23 cellular contexts compared by ENCODE assay signal in genomic region chr3:70583682-70584081, GRCh38.
A peak's percentile ranks its signal among the peaks of the same experiment; 100 is the strongest.
DNase-seq lines count a peak whose midpoint lies in the region; ATAC-seq, FAIRE-seq and TF ChIP-seq lines count a peak whose summit lies in the region.
"Had no signal": no experiment of that assay in that cellular context is flagged by ENCODE, and none has a peak within 500 bp of the region (broad histone marks: within the 10 kb centered on the region; RNA-seq: fewer than 3 reads in every experiment).

No MANE protein-coding gene starts in this region.

- no peak overlapping the region for H3K4me3 ChIP-seq in HepG2 (replicated peaks in 1 of 3; ENCODE audit: insufficient read depth in 1 of 3, low read depth in 2 of 3, low read length in 3 of 3)
- H3K4me3 ChIP-seq in right lobe of liver: no peak overlapping the region
- H3K4me3 ChIP-seq in neuron (ENCODE audit: low read length): no peak overlapping the region

- in situ Hi-C loops in HepG2 (cut with HindIII; ENCODE audit: extremely low pct_ligation_motif_present, low pct_unique_long_range_greater_than_20kb): no loop called here

- no peak overlapping the region for H3K27ac Mint-ChIP-seq in WTC11
- H3K27ac Mint-ChIP-seq: CD4-positive, alpha-beta T cell; HFFc6 had no signal

- BruUV-seq in HepG2 (replicated peaks; lab: Mats Ljungman, UMichigan): no TSS peak

- WGBS in HepG2 (ENCODE audit: low lambda C conversion rate): 3% methylated on average over 4 of the region's 4 CpGs
- 66% methylated on average over 4 of the region's 4 CpGs for WGBS in right lobe of liver (ENCODE audit: insufficient coverage, low coverage, low lambda C conversion rate, missing lambda C conversion rate)

- H3K27me3 ChIP-seq in HepG2 (ENCODE audit: control insufficient read depth in 1 of 2, insufficient read depth in 2 of 2, low read length in 2 of 2): no peaks in the 10 kb centered on the region; a peak in 1 of 5 replicates
- H3K27me3 ChIP-seq in right lobe of liver: no peaks in the 10 kb centered on the region
- H3K27me3 ChIP-seq in neuron (ENCODE audit: insufficient read depth, low read length): no peaks in the 10 kb centered on the region

- H4K20me1 ChIP-seq in HepG2 (ENCODE audit: insufficient read depth, low read length): no peaks in the 10 kb centered on the region

- no peak for TF ChIP-seq RAD21 in HepG2 (CRISPR knock-in tag; IDR thresholded peaks at IDR 0.05)

- no peaks in the 10 kb centered on the region for H3K36me3 Mint-ChIP-seq in WTC11

- H3K27ac ChIP-seq in HepG2 (ENCODE audit: extremely low read length, insufficient read depth, low read length) (no peak overlapping the region), right lobe of liver (no peak overlapping the region), substantia nigra (ENCODE audit: low read depth, low read length, poor library complexity, severe bottlenecking) (no peak overlapping the region)
- H3K27ac ChIP-seq: C4-2B, HL-60 had no signal

- H2AFZ ChIP-seq in HepG2 (ENCODE audit: low read length) (no peak overlapping the region), neuron (ENCODE audit: low read depth, low read length) (peak overlapping the region; percentile 54)

- DNase-seq in HepG2 (ENCODE audit: low spot score) (no peak), right lobe of liver (no peak), WTC11 (ENCODE audit: low spot score) (no peak), AG20443 (ENCODE audit: low spot score) (no peak), substantia nigra (lab: John Stamatoyannopoulos, UW) (no peak)
- DNase-seq in stimulated activated CD4-positive, alpha-beta T cell treated with anti-CD3 and anti-CD28 coated beads, Interleukin-1b, Interleukin-23, amount 100 ng/mL, for 48 hours: no peak
- DNase-seq: ACHN; AML-193; Caco-2; CD4-positive, alpha-beta T cell; GDM1; GOT3; H7; HFFc6; IMR-90 had no signal

- no peak for TF ChIP-seq EP300 in HepG2 (IDR thresholded peaks at IDR 0.05; ENCODE audit: low read depth in 2 of 2, low read length in 2 of 2)
- TF ChIP-seq EP300 in HepG2 (CRISPR knock-in tag; IDR thresholded peaks at IDR 0.05; ENCODE audit: borderline replicate concordance): no peak

- POLR2A ChIA-PET in HepG2 (lab: Yijun Ruan, JAX) (no interaction called here), WTC11 (lab: Charles Lee) (no interaction called here)

- TF ChIP-seq POLR2A in HepG2 (IDR thresholded peaks at IDR 0.05; ENCODE audit: insufficient read depth in 1 of 2, low read depth in 2 of 2, low read length in 2 of 2): no peak
- TF ChIP-seq POLR2A in right lobe of liver (IDR thresholded peaks at IDR 0.05): no peak

- FAIRE-seq in HepG2 (lab: Jason Lieb, UNC): no peak
- FAIRE-seq: A204.1, D721Med, GM12892, GM18507 had no signal

- no peaks in the 10 kb centered on the region for H3K27me3 Mint-ChIP-seq in WTC11 (ENCODE audit: low read depth)

- no peaks in the 10 kb centered on the region for H3K4me1 ChIP-seq in HepG2 (ENCODE audit: insufficient read depth, low read length)
- no peaks in the 10 kb centered on the region for H3K4me1 ChIP-seq in right lobe of liver
- H3K4me1 ChIP-seq in neuron (ENCODE audit: insufficient read depth, low read length): peaks cover 2% of the 10 kb centered on the region
- H3K4me1 ChIP-seq: Caco-2 had no signal

- intact Hi-C loops in HepG2 (cut with micrococcal nuclease; ENCODE audit: unreplicated experiment): no loop called here
- intact Hi-C loops in right lobe of liver (cut with DNase I): no loop called here

- H3K9me3 Mint-ChIP-seq in WTC11: no peaks in the 10 kb centered on the region
- H3K9me3 Mint-ChIP-seq: CD4-positive, alpha-beta T cell; HFFc6 had no signal

- ATAC-seq in HepG2 (no peak), right lobe of liver (no peak), WTC11 (no peak)
- ATAC-seq: HCT116 had no signal

- CTCF ChIA-PET in HepG2 (lab: Yijun Ruan, JAX; ENCODE audit: low intra/inter-chr PET ratio, low total read pairs) (no interaction called here), WTC11 (lab: Charles Lee) (no interaction called here)

- H3K9ac ChIP-seq in HepG2 (ENCODE audit: insufficient read depth, low read depth, low read length): no peak overlapping the region

- no peak for TF ChIP-seq CTCF in HepG2 (CRISPR knock-in tag; IDR thresholded peaks at IDR 0.05)
- TF ChIP-seq CTCF in right lobe of liver (IDR thresholded peaks at IDR 0.05): no peak
- no peak for TF ChIP-seq CTCF in WTC11 (IDR thresholded peaks at IDR 0.05)

- no peaks in the 10 kb centered on the region for H3K79me2 ChIP-seq in HepG2 (ENCODE audit: insufficient read depth, low read length)

- H3K36me3 ChIP-seq in HepG2 (replicated peaks in 1 of 2; ENCODE audit: control insufficient read depth in 1 of 2, insufficient read depth in 2 of 2, low read length in 2 of 2) (no peaks in the 10 kb centered on the region), right lobe of liver (no peaks in the 10 kb centered on the region), neuron (ENCODE audit: insufficient read depth, low read length) (no peaks in the 10 kb centered on the region)

- no peak overlapping the region for H3K4me2 ChIP-seq in HepG2 (ENCODE audit: low read depth, low read length)

- no peaks in the 10 kb centered on the region for H3K9me3 ChIP-seq in HepG2 (ENCODE audit: low read length)
- H3K9me3 ChIP-seq in right lobe of liver: no peaks in the 10 kb centered on the region
- H3K9me3 ChIP-seq in neuron (ENCODE audit: low read length): no peaks in the 10 kb centered on the region
- H3K9me3 ChIP-seq: Caco-2 had no signal

- H3K4me1 Mint-ChIP-seq in WTC11: peaks cover 8% of the 10 kb centered on the region

- H3K4me3 Mint-ChIP-seq in WTC11: no peak overlapping the region
- H3K4me3 Mint-ChIP-seq: CD4-positive, alpha-beta T cell; HFFc6 had no signal

TF ChIP-seq in HepG2, 621 proteins besides CTCF, POLR2A, EP300 and RAD21 (continues in another document):
- TF ChIP-seq SOX13 (IDR thresholded peaks at IDR 0.05): no peak
- no peak for TF ChIP-seq SOX13 (CRISPR knock-in tag; conservative IDR thresholded peaks at IDR 0.05 in 1 of 2, IDR thresholded peaks at IDR 0.05 in 1 of 2)
- no peak for TF ChIP-seq ZNF275 (CRISPR knock-in tag; IDR thresholded peaks at IDR 0.05; ENCODE audit: borderline replicate concordance)
- TF ChIP-seq NAIF1 (CRISPR knock-in tag; IDR thresholded peaks at IDR 0.05; ENCODE audit: borderline replicate concordance): no peak
- TF ChIP-seq HOXA9 (CRISPR knock-in tag; IDR thresholded peaks at IDR 0.05; ENCODE audit: borderline replicate concordance): no peak

TF ChIP-seq in WTC11, 78 proteins besides CTCF, POLR2A, EP300 and RAD21:
- TF ChIP-seq, protein P1, sequence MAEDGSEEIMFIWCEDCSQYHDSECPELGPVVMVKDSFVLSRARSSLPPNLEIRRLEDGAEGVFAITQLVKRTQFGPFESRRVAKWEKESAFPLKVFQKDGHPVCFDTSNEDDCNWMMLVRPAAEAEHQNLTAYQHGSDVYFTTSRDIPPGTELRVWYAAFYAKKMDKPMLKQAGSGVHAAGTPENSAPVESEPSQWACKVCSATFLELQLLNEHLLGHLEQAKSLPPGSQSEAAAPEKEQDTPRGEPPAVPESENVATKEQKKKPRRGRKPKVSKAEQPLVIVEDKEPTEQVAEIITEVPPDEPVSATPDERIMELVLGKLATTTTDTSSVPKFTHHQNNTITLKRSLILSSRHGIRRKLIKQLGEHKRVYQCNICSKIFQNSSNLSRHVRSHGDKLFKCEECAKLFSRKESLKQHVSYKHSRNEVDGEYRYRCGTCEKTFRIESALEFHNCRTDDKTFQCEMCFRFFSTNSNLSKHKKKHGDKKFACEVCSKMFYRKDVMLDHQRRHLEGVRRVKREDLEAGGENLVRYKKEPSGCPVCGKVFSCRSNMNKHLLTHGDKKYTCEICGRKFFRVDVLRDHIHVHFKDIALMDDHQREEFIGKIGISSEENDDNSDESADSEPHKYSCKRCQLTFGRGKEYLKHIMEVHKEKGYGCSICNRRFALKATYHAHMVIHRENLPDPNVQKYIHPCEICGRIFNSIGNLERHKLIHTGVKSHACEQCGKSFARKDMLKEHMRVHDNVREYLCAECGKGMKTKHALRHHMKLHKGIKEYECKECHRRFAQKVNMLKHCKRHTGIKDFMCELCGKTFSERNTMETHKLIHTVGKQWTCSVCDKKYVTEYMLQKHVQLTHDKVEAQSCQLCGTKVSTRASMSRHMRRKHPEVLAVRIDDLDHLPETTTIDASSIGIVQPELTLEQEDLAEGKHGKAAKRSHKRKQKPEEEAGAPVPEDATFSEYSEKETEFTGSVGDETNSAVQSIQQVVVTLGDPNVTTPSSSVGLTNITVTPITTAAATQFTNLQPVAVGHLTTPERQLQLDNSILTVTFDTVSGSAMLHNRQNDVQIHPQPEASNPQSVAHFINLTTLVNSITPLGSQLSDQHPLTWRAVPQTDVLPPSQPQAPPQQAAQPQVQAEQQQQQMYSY (CRISPR knock-in tag; IDR thresholded peaks at IDR 0.05): peak; percentile 87
- TF ChIP-seq OVOL2 (CRISPR knock-in tag; IDR thresholded peaks at IDR 0.05; ENCODE audit: borderline replicate concordance) (no peak), JUN (CRISPR knock-in tag; IDR thresholded peaks at IDR 0.05) (no peak)
